ENCODE assay signal across 1 cellular context in genomic region chr15:59200560-59200959, GRCh38.
TF ChIP-seq lines count a peak whose summit lies in the region.

No MANE protein-coding gene starts in this region.

TF ChIP-seq in endothelial cell of umbilical vein, 7 proteins besides CTCF, POLR2A, EP300 and RAD21 (continued from another document):
- TF ChIP-seq POLR2AphosphoS5 (IDR thresholded peaks at IDR 0.05; ENCODE audit: insufficient read depth, low read depth, low read length) (no peak), GATA2 (IDR thresholded peaks at IDR 0.05; ENCODE audit: insufficient read depth, insufficient read length, low read depth, low read length) (no peak)
- TF ChIP-seq, protein P1, sequence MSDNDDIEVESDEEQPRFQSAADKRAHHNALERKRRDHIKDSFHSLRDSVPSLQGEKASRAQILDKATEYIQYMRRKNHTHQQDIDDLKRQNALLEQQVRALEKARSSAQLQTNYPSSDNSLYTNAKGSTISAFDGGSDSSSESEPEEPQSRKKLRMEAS (IDR thresholded peaks at IDR 0.05; ENCODE audit: insufficient read depth, insufficient read length): no peak
